Comparison of ENCODE assay signal across 8 cellular contexts in the genomic region with DNA sequence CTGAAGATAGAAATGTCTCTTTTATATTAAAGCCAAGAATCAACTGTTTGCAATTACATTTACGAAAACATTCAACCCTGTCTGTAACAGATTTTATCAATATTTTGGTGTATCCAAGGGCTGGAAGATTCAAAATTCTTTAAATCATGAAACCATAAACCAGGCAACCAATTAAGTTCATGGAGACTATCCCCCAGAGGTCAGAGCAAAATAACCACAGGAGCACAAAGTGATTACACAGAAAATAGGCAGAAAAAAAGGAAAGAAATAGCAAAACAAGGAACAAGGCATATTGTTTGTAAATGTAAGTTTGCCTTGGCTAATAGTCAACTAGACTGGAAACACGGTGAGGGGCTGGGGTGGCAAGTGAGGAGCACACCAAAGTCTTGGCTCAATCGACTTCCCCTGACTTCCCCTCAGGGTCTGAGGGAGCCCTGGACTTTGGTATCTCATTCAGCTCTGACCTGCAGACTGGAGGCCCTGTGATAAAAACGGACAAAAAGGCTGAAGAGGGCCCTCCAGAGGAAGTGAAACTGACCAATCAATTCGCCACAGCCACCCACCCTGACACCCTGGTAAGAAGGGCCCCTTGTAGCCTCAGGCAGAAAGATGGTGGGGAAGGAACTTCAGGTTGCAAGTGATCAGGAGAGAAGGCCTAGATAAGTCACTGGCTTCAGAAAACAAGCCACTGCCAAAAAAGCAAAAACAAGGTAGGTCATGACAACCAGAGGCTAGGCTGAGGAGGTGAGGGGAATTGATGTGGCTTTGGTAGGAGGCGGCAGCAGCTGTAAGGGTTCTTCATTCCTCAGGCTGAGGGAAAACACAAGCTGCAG. TPM values are rescaled to one million over a fixed set of nuclear protein-coding genes. Genes with fewer than 3 reads are reported as not detected.
DNase-seq lines count a peak whose midpoint lies in the region; ATAC-seq and TF ChIP-seq lines count a peak whose summit lies in the region.

No MANE protein-coding gene starts in this region.

- no peak for TF ChIP-seq EP300 in esophagus muscularis mucosa (IDR thresholded peaks at IDR 0.05)

- intact Hi-C loops in esophagus muscularis mucosa (cut with DNase I): loop anchor here (5.0 kb wide), 1 partner anchor 131 kb away; no protein-coding TSS in a partner anchor

- H3K4me1 ChIP-seq in MM.1S (ENCODE audit: low read length) (peaks cover 32% of the 10 kb centered on the region), esophagus muscularis mucosa (peaks cover 32 to 75% (median 68%) of the 10 kb centered on the region in 4 donors)

- H3K9me3 ChIP-seq in MM.1S (replicated peaks; ENCODE audit: insufficient read depth, low read length) (no peaks in the 10 kb centered on the region), esophagus muscularis mucosa (no peaks in the 10 kb centered on the region)

- peaks cover 15% of the 10 kb centered on the region for H3F3A ChIP-seq in MM.1S (ENCODE audit: insufficient read depth, low read length)

- H3K4me2 ChIP-seq in MM.1S (ENCODE audit: low read depth, low read length): peak overlapping the region; percentile 79

- H3K36me3 ChIP-seq in MM.1S (replicated peaks; ENCODE audit: insufficient read depth, low read length) (0 out of 2 replicates have a peak, but pooled peaks cover 3% of the 10 kb centered on the region), esophagus muscularis mucosa (no peaks in the 10 kb centered on the region)

- no peak for ATAC-seq in GM21717 (IDR thresholded peaks at IDR 0.05; ENCODE audit: unreplicated experiment)

- in situ Hi-C loops in ACHN (cut with HindIII; ENCODE audit: low pct_ligation_motif_present, low pct_unique_long_range_greater_than_20kb, low sequenced_read_pairs): no loop called here

- H2AFZ ChIP-seq in MM.1S (ENCODE audit: low read length): no peak overlapping the region

- peaks cover 67% of the 10 kb centered on the region for H3K79me2 ChIP-seq in MM.1S (ENCODE audit: low read length)

- no peaks in the 10 kb centered on the region for H3K27me3 ChIP-seq in MM.1S (replicated peaks; ENCODE audit: insufficient read depth, low read length)
- no peaks in the 10 kb centered on the region for H3K27me3 ChIP-seq in esophagus muscularis mucosa

- 37% methylated on average over 6 of the region's 6 CpGs for WGBS in esophagus muscularis mucosa

- H3K27ac ChIP-seq in MM.1S (ENCODE audit: low read length) (peak overlapping the region; percentile 76), esophagus muscularis mucosa (replicated peaks in 1 of 4) (peak overlapping the region; percentile 98 to 99 (median 99))

- TF ChIP-seq CTCF in AG09309 (IDR thresholded peaks at IDR 0.05; ENCODE audit: control insufficient read depth, insufficient read depth, low read depth, low read length, missing control alignments) (no peak), MM.1S (IDR thresholded peaks at IDR 0.05; ENCODE audit: low read length) (0 out of 2 replicates have a peak, but pooled peaks have one; percentile 3), esophagus muscularis mucosa (IDR thresholded peaks at IDR 0.05) (no peak)

- TF ChIP-seq POLR2A in esophagus muscularis mucosa (IDR thresholded peaks at IDR 0.05; ENCODE audit: low read depth): no peak

- DNase-seq in AG09309 (ENCODE audit: low read depth) (no peak), GM19240 (ENCODE audit: insufficient read length, low spot score) (peak; percentile 77), MM.1S (peak; percentile 55), esophagus muscularis mucosa (ENCODE audit: extremely low spot score) (no peak), nucleus accumbens (lab: John Stamatoyannopoulos, UW) (peak in 51 of 56 donors; percentile 14 to 83 (median 59)), ACHN (no peak)
- DNase-seq in activated CD8-positive, alpha-beta memory T cell treated with anti-CD3 and anti-CD28 coated beads, Interleukin-2, amount 50 U/mL, for 4 hours: peak; percentile 42

- peaks cover 16% of the 10 kb centered on the region; the same call in 1 of the 2 replicates for H4K20me1 ChIP-seq in MM.1S (ENCODE audit: insufficient read depth, low read length)

- H3K9ac ChIP-seq in MM.1S (ENCODE audit: low read length): peak overlapping the region; percentile 98

- peak overlapping the region; percentile 79 for H3K4me3 ChIP-seq in AG09309 (ENCODE audit: control insufficient read depth, low read depth, low read length)
- peak overlapping the region; percentile 92 for H3K4me3 ChIP-seq in MM.1S (ENCODE audit: low read length)
- peak overlapping the region; percentile 82 to 92 (median 88) for H3K4me3 ChIP-seq in esophagus muscularis mucosa

- no peaks in the 10 kb centered on the region for H3K9me2 ChIP-seq in MM.1S (replicated peaks; ENCODE audit: insufficient read depth, low read length)

RNA-seq across cellular contexts. Expression of gene SIK3, which starts 1.9 kb away (rescaled TPM):
- 10 to 100 TPM; 39.5 to 53.5 (median 42.3) TPM for total RNA-seq in esophagus muscularis mucosa

RNA-seq across cellular contexts. Expression of gene PAFAH1B2, which starts 47.7 kb away (rescaled TPM):
- 10 to 100 TPM; 40.3 to 63.0 (median 47.4) TPM for total RNA-seq in esophagus muscularis mucosa

Comparison
In these comparisons a context has a peak if more than half of its experiments do, and no peak if none do; other contexts are left out.
1. DNase-seq: peak in GM19240 (single experiment), MM.1S (single experiment), activated CD8-positive, alpha-beta memory T cell treated with anti-CD3 and anti-CD28 coated beads, Interleukin-2, amount 50 U/mL, for 4 hours (single experiment) and nucleus accumbens (51 of 56); none in AG09309 (single experiment), esophagus muscularis mucosa (single experiment) and ACHN (single experiment).
2. Peak in every context shown above with its lines, with median percentiles within 50 percentile points of each other: H3K4me3 ChIP-seq.